In the genomic region with DNA sequence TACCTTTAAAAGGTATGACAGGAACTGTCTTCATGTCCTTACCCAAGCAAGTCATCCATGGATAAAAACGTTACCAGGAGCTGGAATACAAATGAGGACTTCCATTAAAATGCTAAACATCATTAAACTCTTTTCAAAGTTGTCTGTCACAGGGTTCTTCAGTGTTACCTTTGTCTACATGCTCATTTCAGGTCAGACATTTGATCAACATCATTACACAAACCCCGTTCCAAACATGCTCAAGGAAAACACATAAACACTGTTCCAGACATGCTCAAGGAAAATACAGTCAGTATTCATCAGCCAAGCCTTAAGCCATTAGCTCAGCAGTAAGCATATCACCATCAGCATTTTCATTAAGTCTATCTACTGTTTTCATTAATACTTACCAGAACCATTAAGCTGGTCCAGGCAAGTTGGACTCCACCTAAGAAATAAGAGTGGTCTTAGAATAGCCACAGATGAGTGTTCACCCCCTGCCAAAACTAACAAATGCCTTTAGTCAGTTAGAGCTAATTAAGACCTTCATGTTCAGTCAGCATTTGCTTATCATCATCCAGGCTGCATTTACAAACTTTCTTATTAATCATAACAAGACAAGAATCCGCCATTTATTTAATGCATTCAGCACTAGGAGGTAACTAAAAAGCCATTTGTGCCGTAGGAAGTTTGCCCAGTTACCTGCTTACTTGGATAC, we compare ENCODE assay signal across 8 cellular contexts. TPM values are rescaled to one million over a fixed set of nuclear protein-coding genes. Genes with fewer than 3 reads are reported as not detected.
A peak's percentile ranks its signal among the peaks of the same experiment; 100 is the strongest.
DNase-seq lines count a peak whose midpoint lies in the region; ATAC-seq and TF ChIP-seq lines count a peak whose summit lies in the region.

No MANE protein-coding gene starts in this region.

- no peak for ATAC-seq in DND-41 (ENCODE audit: insufficient read depth, low read depth)
- no peak for ATAC-seq in natural killer cell treated with Interleukin-12 subunit alpha and Interleukin-12 subunit beta and Interleukin-15 and Interleukin-18, amount 100 ng/mL, for 72 hours
- ATAC-seq in GM19455 (IDR thresholded peaks at IDR 0.05; ENCODE audit: unreplicated experiment), result no peak

- H3K9me2 ChIP-seq in MM.1S (replicated peaks; ENCODE audit: insufficient read depth, low read length), result no peaks in the 10 kb centered on the region

- peak overlapping the region; percentile 69 for H3K4me2 ChIP-seq in DND-41 (ENCODE audit: insufficient read depth, low read length)
- peak overlapping the region; percentile 77 for H3K4me2 ChIP-seq in MM.1S (ENCODE audit: low read depth, low read length)

- H3K4me1 ChIP-seq in DND-41 (ENCODE audit: insufficient read depth, low read length) (peaks cover 47% of the 10 kb centered on the region), MM.1S (ENCODE audit: low read length) (peaks cover 43% of the 10 kb centered on the region)

- H3K79me2 ChIP-seq in DND-41 (ENCODE audit: insufficient read depth, low read length), result peaks cover 36% of the 10 kb centered on the region
- peaks cover 38% of the 10 kb centered on the region for H3K79me2 ChIP-seq in MM.1S (ENCODE audit: low read length)

- H4K20me1 ChIP-seq in DND-41 (ENCODE audit: insufficient read depth, low read length) (peaks cover 27% of the 10 kb centered on the region; the same call in 1 of the 2 replicates), MM.1S (ENCODE audit: insufficient read depth, low read length) (peaks cover 44% of the 10 kb centered on the region)

- H3K9me3 Mint-ChIP-seq in natural killer cell treated with Interleukin-12 subunit alpha and Interleukin-12 subunit beta and Interleukin-15 and Interleukin-18, amount 100 ng/mL, for 72 hours, result no peaks in the 10 kb centered on the region

- H3K27ac Mint-ChIP-seq in natural killer cell treated with Interleukin-12 subunit alpha and Interleukin-12 subunit beta and Interleukin-15 and Interleukin-18, amount 100 ng/mL, for 72 hours, result peak overlapping the region; percentile 89 to 92

- H3K27ac ChIP-seq in DND-41 (ENCODE audit: low read length) (peak overlapping the region; percentile 88), MM.1S (ENCODE audit: low read length) (peak overlapping the region; percentile 86; the same call in 1 of the 2 replicates)

- peaks cover 45 to 60% of the 10 kb centered on the region in 2 donors for H3K4me1 Mint-ChIP-seq in natural killer cell treated with Interleukin-12 subunit alpha and Interleukin-12 subunit beta and Interleukin-15 and Interleukin-18, amount 100 ng/mL, for 72 hours (ENCODE audit: low read depth in 2 of 2)

- H3K9ac ChIP-seq in DND-41 (ENCODE audit: low read depth, low read length) (peak overlapping the region; percentile 61), MM.1S (ENCODE audit: low read length) (peak overlapping the region; percentile 83; the same call in 1 of the 2 replicates)

- H2AFZ ChIP-seq in DND-41 (ENCODE audit: low read depth, low read length) (no peak overlapping the region), MM.1S (ENCODE audit: low read length) (no peak overlapping the region)

- TF ChIP-seq CTCF in DND-41 (IDR thresholded peaks at IDR 0.05; ENCODE audit: borderline replicate concordance, extremely low read depth, low read length, poor library complexity, severe bottlenecking), result no peak
- no peak for TF ChIP-seq CTCF in MM.1S (IDR thresholded peaks at IDR 0.05; ENCODE audit: low read length)
- TF ChIP-seq CTCF in choroid plexus epithelial cell (conservative IDR thresholded peaks at IDR 0.05; ENCODE audit: low read depth, low read length), result no peak

- H3K4me3 ChIP-seq in DND-41 (ENCODE audit: low read depth in 1 of 2, low read length in 2 of 2) (peak overlapping the region; percentile 67 to 73; a peak in 3 of 4 replicates), MM.1S (ENCODE audit: low read length) (peak overlapping the region; percentile 90), choroid plexus epithelial cell (ENCODE audit: low read depth, low read length) (peak overlapping the region; percentile 87)

- H3K27me3 ChIP-seq in DND-41 (ENCODE audit: insufficient read depth, low read length, poor library complexity), result no peaks in the 10 kb centered on the region
- H3K27me3 ChIP-seq in MM.1S (replicated peaks; ENCODE audit: insufficient read depth, low read length), result no peaks in the 10 kb centered on the region

- no peaks in the 10 kb centered on the region for H3K27me3 Mint-ChIP-seq in natural killer cell treated with Interleukin-12 subunit alpha and Interleukin-12 subunit beta and Interleukin-15 and Interleukin-18, amount 100 ng/mL, for 72 hours

- H3F3A ChIP-seq in MM.1S (ENCODE audit: insufficient read depth, low read length), result peaks cover 78% of the 10 kb centered on the region

- no peaks in the 10 kb centered on the region for H3K9me3 ChIP-seq in DND-41 (ENCODE audit: insufficient read depth, low read length, severe bottlenecking)
- no peaks in the 10 kb centered on the region for H3K9me3 ChIP-seq in MM.1S (replicated peaks; ENCODE audit: insufficient read depth, low read length)

- DNase-seq in DND-41 (no peak), MM.1S (no peak), choroid plexus epithelial cell (ENCODE audit: low read depth) (no peak), medulla oblongata (ENCODE audit: extremely low spot score) (no peak), GF-D8 (lab: John Stamatoyannopoulos, UW) (no peak), NCI-H524 treated with DMSO at 0.1 percent for 48 hours (lab: John Stamatoyannopoulos, UW) (no peak)
- DNase-seq in natural killer cell treated with Interleukin-12 subunit alpha and Interleukin-12 subunit beta and Interleukin-15 and Interleukin-18, amount 100 ng/mL, for 72 hours (ENCODE audit: low spot score), result no peak

- H3K36me3 ChIP-seq in DND-41 (ENCODE audit: insufficient read depth, low read length) (peaks cover 69% of the 10 kb centered on the region), MM.1S (replicated peaks; ENCODE audit: insufficient read depth, low read length) (peaks cover 31% of the 10 kb centered on the region)

- peaks cover 39% of the 10 kb centered on the region for H3K36me3 Mint-ChIP-seq in natural killer cell treated with Interleukin-12 subunit alpha and Interleukin-12 subunit beta and Interleukin-15 and Interleukin-18, amount 100 ng/mL, for 72 hours

- H3K4me3 Mint-ChIP-seq in natural killer cell treated with Interleukin-12 subunit alpha and Interleukin-12 subunit beta and Interleukin-15 and Interleukin-18, amount 100 ng/mL, for 72 hours, result peak overlapping the region; percentile 99

RNA-seq across cellular contexts. Expression of a gene that starts 2.2 kb away (rescaled TPM):
- total RNA-seq in natural killer cell treated with Interleukin-12 subunit alpha and Interleukin-12 subunit beta and Interleukin-15 and Interleukin-18, amount 100 ng/mL, for 72 hours, result 100 to 1,000 TPM; 391 to 659 TPM

RNA-seq across cellular contexts. Expression of a gene that starts 2.6 kb away (rescaled TPM):
- 10 to 100 TPM; 15.6 to 19.7 TPM for total RNA-seq in natural killer cell treated with Interleukin-12 subunit alpha and Interleukin-12 subunit beta and Interleukin-15 and Interleukin-18, amount 100 ng/mL, for 72 hours

RNA-seq across cellular contexts. Expression of a gene that starts 40.9 kb away (rescaled TPM):
- total RNA-seq in natural killer cell treated with Interleukin-12 subunit alpha and Interleukin-12 subunit beta and Interleukin-15 and Interleukin-18, amount 100 ng/mL, for 72 hours, result 10 to 100 TPM; 23.4 to 38.7 TPM

RNA-seq across cellular contexts. Expression of a gene that starts 41.1 kb away (rescaled TPM):
- total RNA-seq in natural killer cell treated with Interleukin-12 subunit alpha and Interleukin-12 subunit beta and Interleukin-15 and Interleukin-18, amount 100 ng/mL, for 72 hours, result 10 to 100 TPM; 27.8 to 40.9 TPM

RNA-seq across cellular contexts. Expression of a gene that starts 51.5 kb away (rescaled TPM):
- total RNA-seq in natural killer cell treated with Interleukin-12 subunit alpha and Interleukin-12 subunit beta and Interleukin-15 and Interleukin-18, amount 100 ng/mL, for 72 hours, result under 1 TPM in 1 of 2 donors, not detected in 1; 0.36 TPM
